8 cellular contexts compared by ENCODE assay signal in the genomic region with DNA sequence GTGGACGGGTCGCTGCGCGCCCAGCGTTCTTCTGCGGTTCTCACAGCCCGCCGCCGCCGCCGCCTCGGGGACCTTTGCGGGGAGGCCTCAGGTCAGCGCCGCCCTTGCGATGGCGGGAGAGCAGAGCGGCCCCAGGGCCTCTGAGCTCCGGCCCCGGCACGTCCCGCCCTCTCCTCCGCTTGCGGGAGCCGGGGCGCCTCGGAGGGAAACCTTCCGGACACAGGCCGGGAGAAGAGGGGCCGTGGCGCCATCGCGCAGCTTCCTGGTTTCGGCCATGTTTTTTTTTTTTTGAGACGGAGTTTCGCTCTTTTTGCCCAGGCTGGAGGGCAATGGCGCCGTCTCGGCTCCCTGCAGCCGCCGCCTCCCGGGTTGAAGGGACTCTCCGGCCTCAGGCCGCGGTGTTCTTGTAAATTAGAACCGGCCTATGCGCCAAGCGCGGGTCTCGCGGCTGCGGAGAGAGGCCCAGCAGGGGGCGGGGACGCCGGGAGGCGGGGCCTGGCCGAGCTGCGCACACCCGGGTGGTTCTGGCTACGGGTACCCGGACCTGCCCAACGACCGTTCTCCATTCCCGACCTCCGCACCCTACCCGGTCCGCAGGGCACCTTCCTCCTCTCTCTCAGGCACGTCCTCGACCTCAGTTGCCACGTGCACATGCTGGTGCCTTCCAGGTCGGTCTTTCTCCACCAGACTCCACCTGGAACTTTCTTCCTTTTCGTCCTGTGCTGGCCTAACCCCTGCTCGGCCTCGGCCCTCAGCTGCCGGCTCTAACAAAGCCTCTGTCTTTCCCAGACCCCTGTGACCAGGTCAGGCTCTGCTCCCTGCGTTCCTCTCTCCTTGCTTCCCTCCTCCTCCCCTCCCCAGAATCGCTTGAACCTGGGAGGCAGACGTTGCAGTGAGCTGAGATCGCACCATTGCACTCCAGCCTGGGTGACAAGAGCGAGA. TPM values are rescaled to one million over a fixed set of nuclear protein-coding genes. Genes with fewer than 3 reads are reported as not detected.
A peak's percentile ranks its signal among the peaks of the same experiment; 100 is the strongest.
DNase-seq lines count a peak whose midpoint lies in the region; ATAC-seq and TF ChIP-seq lines count a peak whose summit lies in the region.

No MANE protein-coding gene starts in this region.

- ATAC-seq in HG02610 (IDR thresholded peaks at IDR 0.05; ENCODE audit: unreplicated experiment) (peak; percentile 71), WTC11 (peak; percentile 83)

- H2AFZ ChIP-seq in mammary epithelial cell (ENCODE audit: low read depth, low read length) = peak overlapping the region; percentile 98

- H3K9me3 Mint-ChIP-seq in WTC11 = peaks cover 36% of the 10 kb centered on the region

- POLR2A ChIA-PET in WTC11 (lab: Charles Lee) = interaction anchor here (0.6 to 2.1 kb wide), 7 partner anchors 13 to 103 kb away, joined by 3 to 15 read pairs (median 4); no protein-coding TSS in a partner anchor

- H3K27ac Mint-ChIP-seq in WTC11 = peak overlapping the region; percentile 97

- peak overlapping the region; percentile 96 for H3K4me3 Mint-ChIP-seq in WTC11

- H3K36me3 Mint-ChIP-seq in WTC11 = peaks cover 31% of the 10 kb centered on the region

- peak overlapping the region; percentile 49 to 69 (median 62) for H3K4me3 ChIP-seq in mammary epithelial cell (replicated peaks in 1 of 3; ENCODE audit: insufficient read depth in 1 of 3, low read depth in 2 of 3, low read length in 3 of 3)

- TF ChIP-seq CTCF in WTC11 (IDR thresholded peaks at IDR 0.05) (no peak), mammary epithelial cell (conservative IDR thresholded peaks at IDR 0.05 in 1 of 2, IDR thresholded peaks at IDR 0.05 in 1 of 2; ENCODE audit: extremely low read depth in 1 of 2, insufficient read depth in 1 of 2, low read depth in 1 of 2, low read length in 2 of 2) (peak in 1 of 2 donors; percentile 20)

- DNase-seq in NCI-H1436 (lab: John Stamatoyannopoulos, UW) = peak; percentile 2
- no peak for DNase-seq in NCI-H1436 treated with DMSO at 0.1 percent for 48 hours (lab: John Stamatoyannopoulos, UW)
- peak; percentile 38 for DNase-seq in NCI-H1105 (lab: John Stamatoyannopoulos, UW)
- DNase-seq in WTC11 (ENCODE audit: low spot score) = peak; percentile 77
- DNase-seq in mammary epithelial cell = peak; percentile 40
- DNase-seq in iPS-NIHi7 (ENCODE audit: extremely low spot score) = peak; percentile 84
- peak; percentile 61 to 75 for DNase-seq in stimulated activated CD4-positive, alpha-beta T cell treated with anti-CD3 and anti-CD28 coated beads, Interleukin-12 subunit alpha, Interleukin-12 subunit beta, amount 100 ng/mL, for 24 hours (ENCODE audit: low read depth in 2 of 2)

- 4% methylated on average over 43 of the region's 80 CpGs for WGBS in mammary epithelial cell (ENCODE audit: low coverage, missing lambda C conversion rate)

- no peaks in the 10 kb centered on the region for H3K27me3 ChIP-seq in mammary epithelial cell (ENCODE audit: insufficient read depth, low read length)

- intact Hi-C loops in mammary epithelial cell (cut with micrococcal nuclease) = loop anchor here (1.0 to 2.0 kb wide), 2 partner anchors 29 to 47 kb away; no protein-coding TSS in a partner anchor

- H3K9me3 ChIP-seq in mammary epithelial cell (replicated peaks; ENCODE audit: insufficient read depth, low read length) = peaks cover 3% of the 10 kb centered on the region

- H3K9ac ChIP-seq in mammary epithelial cell (ENCODE audit: insufficient read depth, low read length) = peak overlapping the region; percentile 67

- H3K4me1 Mint-ChIP-seq in WTC11 = peaks cover 19% of the 10 kb centered on the region

- peak overlapping the region; percentile 89 for H3K4me2 ChIP-seq in mammary epithelial cell (ENCODE audit: insufficient read depth, low read depth, low read length)

- H3K79me2 ChIP-seq in mammary epithelial cell (ENCODE audit: insufficient read depth, low read length) = peaks cover 25% of the 10 kb centered on the region

- in situ Hi-C loops in mammary epithelial cell (cut with MboI; ENCODE audit: low sequenced_read_pairs in 2 of 2) = no loop called here

- H3K36me3 ChIP-seq in mammary epithelial cell (ENCODE audit: insufficient read depth, low read length) = no peaks in the 10 kb centered on the region

- peaks cover 27% of the 10 kb centered on the region for H3K4me1 ChIP-seq in mammary epithelial cell (ENCODE audit: insufficient read depth, low read length)

- no peaks in the 10 kb centered on the region for H4K20me1 ChIP-seq in mammary epithelial cell (ENCODE audit: insufficient read depth, low read length)

- peak overlapping the region; percentile 75 for H3K27ac ChIP-seq in mammary epithelial cell (ENCODE audit: insufficient read depth, low read depth, low read length)

- BruUV-seq in mammary epithelial cell (replicated peaks; lab: Mats Ljungman, UMichigan) = TSS peak; percentile 55

- dilution Hi-C loops in mammary epithelial cell (cut with HindIII; ENCODE audit: low sequenced_read_pairs) = no loop called here

- H3K27me3 Mint-ChIP-seq in WTC11 (ENCODE audit: low read depth) = peaks cover 63% of the 10 kb centered on the region

- CTCF ChIA-PET in WTC11 (lab: Charles Lee) (interaction anchor here (0.6 to 1.9 kb wide), 10 partner anchors 14 to 351 kb away, joined by 3 to 5 read pairs (median 4); no protein-coding TSS in a partner anchor), mammary epithelial cell (lab: Charles Lee; ENCODE audit: low non-redundant PET) (interaction anchor here (0.6 kb wide), 2 partner anchors 46 to 319 kb away, joined by 4 to 7 read pairs; no protein-coding TSS in a partner anchor)

TF ChIP-seq in WTC11, 78 proteins besides CTCF, POLR2A, EP300 and RAD21 (continues in another document):
- TF ChIP-seq, protein P1, sequence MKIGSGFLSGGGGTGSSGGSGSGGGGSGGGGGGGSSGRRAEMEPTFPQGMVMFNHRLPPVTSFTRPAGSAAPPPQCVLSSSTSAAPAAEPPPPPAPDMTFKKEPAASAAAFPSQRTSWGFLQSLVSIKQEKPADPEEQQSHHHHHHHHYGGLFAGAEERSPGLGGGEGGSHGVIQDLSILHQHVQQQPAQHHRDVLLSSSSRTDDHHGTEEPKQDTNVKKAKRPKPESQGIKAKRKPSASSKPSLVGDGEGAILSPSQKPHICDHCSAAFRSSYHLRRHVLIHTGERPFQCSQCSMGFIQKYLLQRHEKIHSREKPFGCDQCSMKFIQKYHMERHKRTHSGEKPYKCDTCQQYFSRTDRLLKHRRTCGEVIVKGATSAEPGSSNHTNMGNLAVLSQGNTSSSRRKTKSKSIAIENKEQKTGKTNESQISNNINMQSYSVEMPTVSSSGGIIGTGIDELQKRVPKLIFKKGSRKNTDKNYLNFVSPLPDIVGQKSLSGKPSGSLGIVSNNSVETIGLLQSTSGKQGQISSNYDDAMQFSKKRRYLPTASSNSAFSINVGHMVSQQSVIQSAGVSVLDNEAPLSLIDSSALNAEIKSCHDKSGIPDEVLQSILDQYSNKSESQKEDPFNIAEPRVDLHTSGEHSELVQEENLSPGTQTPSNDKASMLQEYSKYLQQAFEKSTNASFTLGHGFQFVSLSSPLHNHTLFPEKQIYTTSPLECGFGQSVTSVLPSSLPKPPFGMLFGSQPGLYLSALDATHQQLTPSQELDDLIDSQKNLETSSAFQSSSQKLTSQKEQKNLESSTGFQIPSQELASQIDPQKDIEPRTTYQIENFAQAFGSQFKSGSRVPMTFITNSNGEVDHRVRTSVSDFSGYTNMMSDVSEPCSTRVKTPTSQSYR (CRISPR knock-in tag; IDR thresholded peaks at IDR 0.05) = peak; percentile 78; the same call in 1 of the 2 replicates
- TF ChIP-seq ETV6 (CRISPR knock-in tag; IDR thresholded peaks at IDR 0.05) = 0 out of 2 replicates have a peak, but pooled peaks have one; percentile 23
- TF ChIP-seq, protein P2, sequence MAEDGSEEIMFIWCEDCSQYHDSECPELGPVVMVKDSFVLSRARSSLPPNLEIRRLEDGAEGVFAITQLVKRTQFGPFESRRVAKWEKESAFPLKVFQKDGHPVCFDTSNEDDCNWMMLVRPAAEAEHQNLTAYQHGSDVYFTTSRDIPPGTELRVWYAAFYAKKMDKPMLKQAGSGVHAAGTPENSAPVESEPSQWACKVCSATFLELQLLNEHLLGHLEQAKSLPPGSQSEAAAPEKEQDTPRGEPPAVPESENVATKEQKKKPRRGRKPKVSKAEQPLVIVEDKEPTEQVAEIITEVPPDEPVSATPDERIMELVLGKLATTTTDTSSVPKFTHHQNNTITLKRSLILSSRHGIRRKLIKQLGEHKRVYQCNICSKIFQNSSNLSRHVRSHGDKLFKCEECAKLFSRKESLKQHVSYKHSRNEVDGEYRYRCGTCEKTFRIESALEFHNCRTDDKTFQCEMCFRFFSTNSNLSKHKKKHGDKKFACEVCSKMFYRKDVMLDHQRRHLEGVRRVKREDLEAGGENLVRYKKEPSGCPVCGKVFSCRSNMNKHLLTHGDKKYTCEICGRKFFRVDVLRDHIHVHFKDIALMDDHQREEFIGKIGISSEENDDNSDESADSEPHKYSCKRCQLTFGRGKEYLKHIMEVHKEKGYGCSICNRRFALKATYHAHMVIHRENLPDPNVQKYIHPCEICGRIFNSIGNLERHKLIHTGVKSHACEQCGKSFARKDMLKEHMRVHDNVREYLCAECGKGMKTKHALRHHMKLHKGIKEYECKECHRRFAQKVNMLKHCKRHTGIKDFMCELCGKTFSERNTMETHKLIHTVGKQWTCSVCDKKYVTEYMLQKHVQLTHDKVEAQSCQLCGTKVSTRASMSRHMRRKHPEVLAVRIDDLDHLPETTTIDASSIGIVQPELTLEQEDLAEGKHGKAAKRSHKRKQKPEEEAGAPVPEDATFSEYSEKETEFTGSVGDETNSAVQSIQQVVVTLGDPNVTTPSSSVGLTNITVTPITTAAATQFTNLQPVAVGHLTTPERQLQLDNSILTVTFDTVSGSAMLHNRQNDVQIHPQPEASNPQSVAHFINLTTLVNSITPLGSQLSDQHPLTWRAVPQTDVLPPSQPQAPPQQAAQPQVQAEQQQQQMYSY (CRISPR knock-in tag; IDR thresholded peaks at IDR 0.05) = no peak
- TF ChIP-seq, protein P3, sequence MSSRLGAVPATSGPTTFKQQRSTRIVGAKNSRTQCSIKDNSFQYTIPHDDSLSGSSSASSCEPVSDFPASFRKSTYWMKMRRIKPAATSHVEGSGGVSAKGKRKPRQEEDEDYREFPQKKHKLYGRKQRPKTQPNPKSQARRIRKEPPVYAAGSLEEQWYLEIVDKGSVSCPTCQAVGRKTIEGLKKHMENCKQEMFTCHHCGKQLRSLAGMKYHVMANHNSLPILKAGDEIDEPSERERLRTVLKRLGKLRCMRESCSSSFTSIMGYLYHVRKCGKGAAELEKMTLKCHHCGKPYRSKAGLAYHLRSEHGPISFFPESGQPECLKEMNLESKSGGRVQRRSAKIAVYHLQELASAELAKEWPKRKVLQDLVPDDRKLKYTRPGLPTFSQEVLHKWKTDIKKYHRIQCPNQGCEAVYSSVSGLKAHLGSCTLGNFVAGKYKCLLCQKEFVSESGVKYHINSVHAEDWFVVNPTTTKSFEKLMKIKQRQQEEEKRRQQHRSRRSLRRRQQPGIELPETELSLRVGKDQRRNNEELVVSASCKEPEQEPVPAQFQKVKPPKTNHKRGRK (CRISPR knock-in tag; IDR thresholded peaks at IDR 0.05; ENCODE audit: borderline replicate concordance) = no peak

RNA-seq across cellular contexts. Expression of a gene that starts 28.8 kb away (rescaled TPM):
- total RNA-seq in WTC11 (2021) = 78.4 to 93.6 TPM (median 86.3 TPM) in 3 replicates
- 100 to 1,000 TPM in 1 of 2 donors, 10 to 100 TPM in 1; 91.4 to 177 TPM for total RNA-seq in mammary epithelial cell
- polyA plus RNA-seq in mammary epithelial cell = 134 TPM
- polyA minus RNA-seq in mammary epithelial cell = 122 TPM

RNA-seq across cellular contexts. Expression of a gene that starts 29.7 kb away (rescaled TPM):
- 35.7 to 41.2 TPM (median 39.5 TPM) in 3 replicates for total RNA-seq in WTC11 (2021)
- 10 to 100 TPM; 17.2 to 17.5 TPM for total RNA-seq in mammary epithelial cell
- polyA plus RNA-seq in mammary epithelial cell = 6.7 TPM
- 40.5 TPM for polyA minus RNA-seq in mammary epithelial cell
